Comparison of ENCODE assay signal across 9 cellular contexts in the genomic region with DNA sequence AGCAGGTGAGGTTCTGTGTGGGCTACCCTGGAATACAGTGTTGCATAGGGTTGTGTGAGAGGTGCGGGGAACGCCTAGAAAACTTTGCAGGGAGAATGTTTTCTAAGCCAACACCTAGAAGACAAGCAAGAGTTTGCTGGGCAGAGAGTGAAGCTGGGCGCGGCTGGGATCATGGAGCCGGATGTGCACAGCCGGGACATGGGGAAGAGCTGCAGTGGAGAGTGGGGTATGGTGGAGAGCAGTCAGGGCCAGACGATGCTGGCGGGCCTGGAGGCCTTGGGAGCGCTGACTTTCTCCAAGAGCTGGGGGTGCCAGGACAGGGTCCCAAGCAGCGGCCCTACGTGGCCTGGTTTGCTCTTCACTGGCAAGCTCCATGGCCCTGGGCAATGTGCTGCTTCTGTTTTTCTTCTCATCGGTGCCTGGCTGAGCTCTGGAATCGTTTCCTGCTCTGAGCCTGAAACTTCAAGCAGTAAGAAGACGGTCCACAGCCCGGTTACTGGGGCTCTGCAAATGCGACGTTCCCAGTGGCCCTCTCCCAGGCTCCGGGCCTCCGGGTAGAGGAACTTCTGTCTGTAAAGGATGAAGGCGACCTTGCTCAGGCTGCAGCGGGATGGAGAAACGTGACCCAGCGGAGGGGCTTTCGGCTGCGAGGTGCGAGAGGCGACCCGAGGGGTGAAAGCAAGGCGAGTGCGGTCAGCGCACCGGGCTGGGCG. TPM values are rescaled to one million over a fixed set of nuclear protein-coding genes. Genes with fewer than 3 reads are reported as not detected.
DNase-seq lines count a peak whose midpoint lies in the region; ATAC-seq, FAIRE-seq and TF ChIP-seq lines count a peak whose summit lies in the region.
"Had no signal": no experiment of that assay in that cellular context is flagged by ENCODE, and none has a peak within 500 bp of the region (broad histone marks: within the 10 kb centered on the region; RNA-seq: fewer than 3 reads in every experiment).

No MANE protein-coding gene starts in this region.

- no peak for TF ChIP-seq POLR2A in HepG2 (IDR thresholded peaks at IDR 0.05; ENCODE audit: insufficient read depth in 1 of 2, low read depth in 2 of 2, low read length in 2 of 2)

- POLR2A ChIA-PET in HepG2 (lab: Yijun Ruan, JAX): interaction anchor here (1.0 to 1.5 kb wide), 2 partner anchors 12 to 78 kb away, joined by 3 read pairs; no protein-coding TSS in a partner anchor

- no peak for TF ChIP-seq EP300 in HepG2 (IDR thresholded peaks at IDR 0.05; ENCODE audit: low read depth in 2 of 2, low read length in 2 of 2)
- TF ChIP-seq EP300 in HepG2 (CRISPR knock-in tag; IDR thresholded peaks at IDR 0.05; ENCODE audit: borderline replicate concordance): no peak

- H3K79me2 ChIP-seq in HepG2 (ENCODE audit: insufficient read depth, low read length): no peaks in the 10 kb centered on the region

- no peaks in the 10 kb centered on the region for H3K36me3 ChIP-seq in HepG2 (replicated peaks in 1 of 2; ENCODE audit: control insufficient read depth in 1 of 2, insufficient read depth in 2 of 2, low read length in 2 of 2)

- FAIRE-seq in HepG2 (lab: Jason Lieb, UNC): no peak
- FAIRE-seq: islet of Langerhans had no signal

- TF ChIP-seq RAD21 in HepG2 (CRISPR knock-in tag; IDR thresholded peaks at IDR 0.05): no peak

- H3K27ac ChIP-seq in HepG2 (ENCODE audit: extremely low read length, insufficient read depth, low read length): no peak overlapping the region

- H3K9me3 ChIP-seq in HepG2 (ENCODE audit: low read length): no peaks in the 10 kb centered on the region

- peak overlapping the region; percentile 67 for H3K4me3 ChIP-seq in choroid plexus epithelial cell (ENCODE audit: low read depth, low read length)
- peak overlapping the region in 1 of 3 experiments; percentile 20; a peak in 1 of 6 replicates for H3K4me3 ChIP-seq in HepG2 (replicated peaks in 1 of 3; ENCODE audit: insufficient read depth in 1 of 3, low read depth in 2 of 3, low read length in 3 of 3)

- no TSS peak for BruUV-seq in HepG2 (replicated peaks; lab: Mats Ljungman, UMichigan)

- intact Hi-C loops in HepG2 (cut with micrococcal nuclease; ENCODE audit: unreplicated experiment): loop anchor here (1.0 to 5.0 kb wide), 4 partner anchors 66 to 151 kb away; no protein-coding TSS in a partner anchor

- ATAC-seq in HG02588 (IDR thresholded peaks at IDR 0.05; ENCODE audit: unreplicated experiment) (peak; percentile 27), HepG2 (no peak)

- peaks cover 13% of the 10 kb centered on the region for H3K4me1 ChIP-seq in HepG2 (ENCODE audit: insufficient read depth, low read length)

- TF ChIP-seq CTCF in choroid plexus epithelial cell (conservative IDR thresholded peaks at IDR 0.05; ENCODE audit: low read depth, low read length): no peak
- TF ChIP-seq CTCF in HepG2 (CRISPR knock-in tag; IDR thresholded peaks at IDR 0.05): no peak

- peak overlapping the region; percentile 28; the same call in 1 of the 2 replicates for H3K9ac ChIP-seq in HepG2 (ENCODE audit: insufficient read depth, low read depth, low read length)

- H3K4me2 ChIP-seq in HepG2 (ENCODE audit: low read depth, low read length): peak overlapping the region; percentile 78; the same call in 1 of the 2 replicates

- H4K20me1 ChIP-seq in HepG2 (ENCODE audit: insufficient read depth, low read length): no peaks in the 10 kb centered on the region

- H3K27me3 ChIP-seq in HepG2 (ENCODE audit: control insufficient read depth in 1 of 2, insufficient read depth in 2 of 2, low read length in 2 of 2): peaks cover 1 to 30% of the 10 kb centered on the region in 2 experiments; a peak in 3 of 5 replicates

- H2AFZ ChIP-seq in HepG2 (ENCODE audit: low read length): no peak overlapping the region

- in situ Hi-C loops in HepG2 (cut with HindIII; ENCODE audit: extremely low pct_ligation_motif_present, low pct_unique_long_range_greater_than_20kb): loop anchor here (5.0 kb wide), 1 partner anchor 66 kb away; no protein-coding TSS in a partner anchor

- CTCF ChIA-PET in HepG2 (lab: Yijun Ruan, JAX; ENCODE audit: low intra/inter-chr PET ratio, low total read pairs): interaction anchor here (1.4 to 1.7 kb wide), 4 partner anchors 66 to 151 kb away, joined by 5 to 26 read pairs (median 8); no protein-coding TSS in a partner anchor

- WGBS in HepG2 (ENCODE audit: low lambda C conversion rate): 95% methylated on average over 28 of the region's 33 CpGs

- DNase-seq in NCI-H345 treated with DMSO at 0.1 percent for 48 hours (lab: John Stamatoyannopoulos, UW; ENCODE audit: unreplicated experiment): peak; percentile 14
- no peak for DNase-seq in NCI-H345 (lab: John Stamatoyannopoulos, UW)
- DNase-seq in RPMI7951 (ENCODE audit: low read depth): peak; percentile 57
- peak; percentile 45 for DNase-seq in choroid plexus epithelial cell (ENCODE audit: low read depth)
- DNase-seq in HepG2 (ENCODE audit: low spot score): no peak
- peak; percentile 1 for DNase-seq in stimulated activated CD8-positive, alpha-beta memory T cell treated with anti-CD3 and anti-CD28 coated beads, Interleukin-4, amount 100 ng/mL, for 24 hours (ENCODE audit: low read depth)
- DNase-seq in H4 (ENCODE audit: low spot score): no peak

TF ChIP-seq in HepG2, 621 proteins besides CTCF, POLR2A, EP300 and RAD21 (continues in another document):
- TF ChIP-seq, protein P1, sequence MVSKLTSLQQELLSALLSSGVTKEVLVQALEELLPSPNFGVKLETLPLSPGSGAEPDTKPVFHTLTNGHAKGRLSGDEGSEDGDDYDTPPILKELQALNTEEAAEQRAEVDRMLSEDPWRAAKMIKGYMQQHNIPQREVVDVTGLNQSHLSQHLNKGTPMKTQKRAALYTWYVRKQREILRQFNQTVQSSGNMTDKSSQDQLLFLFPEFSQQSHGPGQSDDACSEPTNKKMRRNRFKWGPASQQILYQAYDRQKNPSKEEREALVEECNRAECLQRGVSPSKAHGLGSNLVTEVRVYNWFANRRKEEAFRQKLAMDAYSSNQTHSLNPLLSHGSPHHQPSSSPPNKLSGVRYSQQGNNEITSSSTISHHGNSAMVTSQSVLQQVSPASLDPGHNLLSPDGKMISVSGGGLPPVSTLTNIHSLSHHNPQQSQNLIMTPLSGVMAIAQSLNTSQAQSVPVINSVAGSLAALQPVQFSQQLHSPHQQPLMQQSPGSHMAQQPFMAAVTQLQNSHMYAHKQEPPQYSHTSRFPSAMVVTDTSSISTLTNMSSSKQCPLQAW (CRISPR knock-in tag; IDR thresholded peaks at IDR 0.05): no peak
- TF ChIP-seq ZNF225 (CRISPR knock-in tag; IDR thresholded peaks at IDR 0.05) (0 out of 2 replicates have a peak, but pooled peaks have one; percentile 12), ARHGAP35 (CRISPR knock-in tag; IDR thresholded peaks at IDR 0.05; ENCODE audit: borderline replicate concordance) (0 out of 2 replicates have a peak, but pooled peaks have one; percentile 12), ZNF274 (CRISPR knock-in tag; IDR thresholded peaks at IDR 0.05) (0 out of 2 replicates have a peak, but pooled peaks have one; percentile 2), SATB2 (CRISPR knock-in tag; IDR thresholded peaks at IDR 0.05) (no peak), ZIK1 (CRISPR knock-in tag; IDR thresholded peaks at IDR 0.05; ENCODE audit: borderline replicate concordance, low read depth) (0 out of 2 replicates have a peak, but pooled peaks have one; percentile 15), SP2 (CRISPR knock-in tag; IDR thresholded peaks at IDR 0.05) (0 out of 2 replicates have a peak, but pooled peaks have one; percentile 10), ZNF543 (CRISPR knock-in tag; IDR thresholded peaks at IDR 0.05) (peak; percentile 5; the same call in 1 of the 2 replicates), NCOA2 (CRISPR knock-in tag; IDR thresholded peaks at IDR 0.05) (no peak), ZFP36 (IDR thresholded peaks at IDR 0.05; ENCODE audit: borderline replicate concordance, low read depth, low read length, partially characterized antibody) (no peak)
- TF ChIP-seq, protein P2, sequence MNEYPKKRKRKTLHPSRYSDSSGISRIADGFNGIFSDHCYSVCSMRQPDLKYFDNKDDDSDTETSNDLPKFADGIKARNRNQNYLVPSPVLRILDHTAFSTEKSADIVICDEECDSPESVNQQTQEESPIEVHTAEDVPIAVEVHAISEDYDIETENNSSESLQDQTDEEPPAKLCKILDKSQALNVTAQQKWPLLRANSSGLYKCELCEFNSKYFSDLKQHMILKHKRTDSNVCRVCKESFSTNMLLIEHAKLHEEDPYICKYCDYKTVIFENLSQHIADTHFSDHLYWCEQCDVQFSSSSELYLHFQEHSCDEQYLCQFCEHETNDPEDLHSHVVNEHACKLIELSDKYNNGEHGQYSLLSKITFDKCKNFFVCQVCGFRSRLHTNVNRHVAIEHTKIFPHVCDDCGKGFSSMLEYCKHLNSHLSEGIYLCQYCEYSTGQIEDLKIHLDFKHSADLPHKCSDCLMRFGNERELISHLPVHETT (CRISPR knock-in tag; conservative IDR thresholded peaks at IDR 0.05): 0 out of 2 replicates have a peak, but pooled peaks have one; percentile 4

RNA-seq across cellular contexts. Expression of gene CD34, which starts 51.9 kb away (rescaled TPM):
- total RNA-seq in RPMI7951 (2014; rRNA removed; shearing (Covaris generic)): 0.29 and 0.96 TPM in 2 replicates
- not detected in 2 replicates for total RNA-seq in HepG2 (2016; rRNA removed; fragmentation: Illumina TruSeq; extraction: Trizol)
- not detected in 2 replicates for total RNA-seq in HepG2 (2016; cell fraction: cytosol; rRNA removed; fragmentation: Illumina TruSeq; extraction: Trizol; ENCODE audit: low read depth)
- total RNA-seq in HepG2 (2016; cell fraction: insoluble cytoplasmic fraction; rRNA removed; fragmentation: Illumina TruSeq; extraction: Trizol): not detected in 2 replicates
- total RNA-seq in HepG2 (2016; cell fraction: membrane; rRNA removed; fragmentation: Illumina TruSeq; extraction: Trizol): not detected in 2 replicates
- total RNA-seq in HepG2 (2016; cell fraction: nucleus; rRNA removed; fragmentation: Illumina TruSeq; extraction: Trizol): not detected in 2 replicates
- polyA plus RNA-seq in HepG2 (2011; rRNA removed): not detected in 2 replicates
- not detected in 2 replicates for polyA plus RNA-seq in HepG2 (2011; cell fraction: cytosol; rRNA removed)
- polyA plus RNA-seq in HepG2 (2011; cell fraction: nucleus; rRNA removed): not detected in 2 replicates
- not detected in 2 replicates for polyA plus RNA-seq in HepG2 (2012)
- not detected in 2 replicates for polyA plus RNA-seq in HepG2 (2016; cell fraction: cytosol; fragmentation: Illumina TruSeq; extraction: Trizol; ENCODE audit: low read depth)
- not detected in 2 replicates for polyA plus RNA-seq in HepG2 (2016; cell fraction: insoluble cytoplasmic fraction; fragmentation: Illumina TruSeq; extraction: Trizol; ENCODE audit: low read depth)
- polyA plus RNA-seq in HepG2 (2016; cell fraction: membrane; fragmentation: Illumina TruSeq; extraction: Trizol; ENCODE audit: low read depth): not detected in 2 replicates
- polyA plus RNA-seq in HepG2 (2016; cell fraction: nucleus; fragmentation: Illumina TruSeq; extraction: Trizol; ENCODE audit: insufficient read depth, low read depth): not detected in 2 replicates
- not detected in 2 replicates for polyA minus RNA-seq in HepG2 (2011; rRNA and poly(A)+ RNA removed; ENCODE audit: low replicate concordance)
- polyA minus RNA-seq in HepG2 (2011; cell fraction: cytosol; rRNA and poly(A)+ RNA removed): not detected in 2 replicates
- not detected in 2 replicates for polyA minus RNA-seq in HepG2 (2011; cell fraction: nucleus; rRNA and poly(A)+ RNA removed)
- 0.06 TPM in 1 of 2 replicates, not detected in the other for total RNA-seq in H4 (2014; rRNA removed; shearing (Covaris generic))

Comparison
In these comparisons a context has a peak if more than half of its experiments do, and no peak if none do; other contexts are left out.
1. DNase-seq: peak in NCI-H345 treated with DMSO at 0.1 percent for 48 hours (single experiment), RPMI7951 (single experiment), choroid plexus epithelial cell (single experiment) and stimulated activated CD8-positive, alpha-beta memory T cell treated with anti-CD3 and anti-CD28 coated beads, Interleukin-4, amount 100 ng/mL, for 24 hours (single experiment); none in NCI-H345 (single experiment), HepG2 (single experiment) and H4 (single experiment).